Comparison of ENCODE assay signal across 8 cellular contexts in genomic region chrX:71622347-71623104, GRCh38. TPM values are rescaled to one million over a fixed set of nuclear protein-coding genes. Genes with fewer than 3 reads are reported as not detected.
A peak's percentile ranks its signal among the peaks of the same experiment; 100 is the strongest.
DNase-seq lines count a peak whose midpoint lies in the region; ATAC-seq, FAIRE-seq and TF ChIP-seq lines count a peak whose summit lies in the region.

No MANE protein-coding gene starts in this region.

- H3K27me3 ChIP-seq in bronchial epithelial cell (ENCODE audit: control insufficient read depth, insufficient read depth, low read length) = no peaks in the 10 kb centered on the region

- TF ChIP-seq CTCF in bronchial epithelial cell (IDR thresholded peaks at IDR 0.05; ENCODE audit: insufficient read depth, low read length, severe bottlenecking) = peak; percentile 25

- in situ Hi-C loops in KBM-7 (cut with MboI; ENCODE audit: low pct_unique_long_range_greater_than_20kb, low sequenced_read_pairs) = no loop called here

- DNase-seq in DMS53 treated with DMSO at 0.1 percent for 48 hours (lab: John Stamatoyannopoulos, UW; ENCODE audit: unreplicated experiment) (peak; percentile 77), KBM-7 (peak; percentile 78), bronchial epithelial cell (ENCODE audit: low read depth) (peak; percentile 35), kidney glomerular epithelial cell (lab: John Stamatoyannopoulos, UW) (peak; percentile 3), SKM-1 (lab: John Stamatoyannopoulos, UW; ENCODE audit: unreplicated experiment) (no peak)
- DNase-seq in activated CD4-positive, CD25-positive, alpha-beta regulatory T cell treated with anti-CD3 and anti-CD28 coated beads, Interleukin-2, amount 50 U/mL, for 16 hours (ENCODE audit: low read depth, low spot score) = peak; percentile 24
- DNase-seq in stimulated activated CD4-positive, alpha-beta T cell treated with anti-CD3 and anti-CD28 coated beads, Interleukin-4, amount 100 ng/mL, for 24 hours = peak; percentile 72

- peak; percentile 54 for ATAC-seq in GM21447 (IDR thresholded peaks at IDR 0.05; ENCODE audit: unreplicated experiment)

- no peaks in the 10 kb centered on the region for H3K36me3 ChIP-seq in bronchial epithelial cell (ENCODE audit: control insufficient read depth, insufficient read depth, low read length)

- no peak for FAIRE-seq in bronchial epithelial cell (lab: Jason Lieb, UNC)

- no peak overlapping the region for H3K4me3 ChIP-seq in bronchial epithelial cell (ENCODE audit: low read depth, low read length)

RNA-seq across cellular contexts. Expression of gene CXCR3, which starts 4.2 kb away (rescaled TPM):
- not detected in 2 replicates for total RNA-seq in bronchial epithelial cell

RNA-seq across cellular contexts. Expression of gene GCNA, which starts 44.3 kb away (rescaled TPM):
- 1.6 and 1.7 TPM in 2 replicates for total RNA-seq in bronchial epithelial cell
